1 cellular context compared by ENCODE assay signal in genomic region chr7:9204571-9204970, GRCh38.
TF ChIP-seq lines count a peak whose summit lies in the region.

No MANE protein-coding gene starts in this region.

TF ChIP-seq in K562, 482 proteins besides CTCF, POLR2A, EP300 and RAD21 (continued from another document):
- TF ChIP-seq REST (CRISPR knock-in tag; IDR thresholded peaks at IDR 0.05; ENCODE audit: low read depth), result no peak
- TF ChIP-seq CBFA2T2 (conservative IDR thresholded peaks at IDR 0.05), result no peak
- 0 out of 2 replicates have a peak, but pooled peaks have one; percentile 8 for TF ChIP-seq ATF3 (IDR thresholded peaks at IDR 0.05)
- TF ChIP-seq ATF3 (CRISPR knock-in tag; conservative IDR thresholded peaks at IDR 0.05), result no peak
- TF ChIP-seq KAT7 (CRISPR knock-in tag; IDR thresholded peaks at IDR 0.05; ENCODE audit: borderline replicate concordance), result no peak
